In the genomic region with DNA sequence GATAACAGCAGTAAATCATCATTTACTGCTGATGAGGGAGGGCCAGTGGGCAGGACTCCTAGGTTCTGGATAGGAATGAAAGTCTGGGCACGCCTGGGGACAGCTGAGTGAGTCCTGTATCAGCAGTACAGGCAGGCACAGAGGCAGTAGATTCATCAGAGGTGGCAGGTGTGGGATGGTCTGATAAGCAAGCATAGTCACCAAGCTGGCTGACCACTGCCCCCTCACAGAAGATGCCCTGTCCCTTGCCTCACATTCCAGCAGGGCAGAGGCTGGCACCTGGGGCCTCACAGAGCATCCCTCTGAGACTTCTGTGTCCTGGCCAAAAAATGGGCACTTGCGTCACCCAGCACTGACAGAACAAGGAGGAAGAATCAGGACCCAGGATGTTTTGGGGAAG, we compare ENCODE assay signal across 18 cellular contexts. TPM values are rescaled to one million over a fixed set of nuclear protein-coding genes. Genes with fewer than 3 reads are reported as not detected.
DNase-seq lines count a peak whose midpoint lies in the region; ATAC-seq, FAIRE-seq and TF ChIP-seq lines count a peak whose summit lies in the region.
"Had no signal": no experiment of that assay in that cellular context is flagged by ENCODE, and none has a peak within 500 bp of the region (broad histone marks: within the 10 kb centered on the region; RNA-seq: fewer than 3 reads in every experiment).

No MANE protein-coding gene starts in this region.

- TF ChIP-seq CTCF in Panc1 (IDR thresholded peaks at IDR 0.05) (no peak), kidney (IDR thresholded peaks at IDR 0.05; ENCODE audit: borderline replicate concordance, extremely low read depth, insufficient read depth) (no peak), sigmoid colon (IDR thresholded peaks at IDR 0.05) (no peak)

- POLR2A ChIA-PET in Panc1 (lab: Charles Lee), result no interaction called here

- no peaks in the 10 kb centered on the region for H3K4me1 ChIP-seq in Panc1 (ENCODE audit: control insufficient read depth, insufficient read depth, low read length)
- H3K4me1 ChIP-seq in kidney (ENCODE audit: control insufficient read depth in 1 of 2, insufficient read depth in 1 of 2, low read depth in 1 of 2, low read length in 2 of 2), result no peaks in the 10 kb centered on the region
- H3K4me1 ChIP-seq in sigmoid colon, result no peaks in the 10 kb centered on the region
- no peaks in the 10 kb centered on the region for H3K4me1 ChIP-seq in aorta (ENCODE audit: control insufficient read depth in 1 of 2, insufficient read depth in 2 of 2, low read length in 2 of 2)
- H3K4me1 ChIP-seq: BE2C, HAP-1 had no signal

- no peaks in the 10 kb centered on the region for H3K36me3 ChIP-seq in Panc1 (ENCODE audit: control insufficient read depth, insufficient read depth, low read length)
- no peaks in the 10 kb centered on the region for H3K36me3 ChIP-seq in kidney (ENCODE audit: control insufficient read depth in 1 of 2, insufficient read depth in 2 of 2, low read length in 2 of 2)
- no peaks in the 10 kb centered on the region for H3K36me3 ChIP-seq in sigmoid colon
- H3K36me3 ChIP-seq in aorta (ENCODE audit: control insufficient read depth in 1 of 2, insufficient read depth in 2 of 2, low read length in 1 of 2), result no peaks in the 10 kb centered on the region
- H3K36me3 ChIP-seq: BE2C, HAP-1 had no signal

- DNase-seq in Panc1 (ENCODE audit: low read depth, low spot score) (no peak), kidney (peak; percentile 32), sigmoid colon (peak; percentile 50), aorta (no peak), GF-D8 (lab: John Stamatoyannopoulos, UW) (no peak), DMS 273 (lab: John Stamatoyannopoulos, UW; ENCODE audit: unreplicated experiment) (no peak)
- DNase-seq: BE2C; C1 segment of cervical spinal cord; CD4-positive, CD25-positive, alpha-beta regulatory T cell; CD8-positive, alpha-beta memory T cell; COR-L47 had no signal

- no peak for TF ChIP-seq POLR2A in sigmoid colon (IDR thresholded peaks at IDR 0.05)

- ATAC-seq in Panc1 (peak; percentile 38; the same call in 1 of the 2 replicates), aorta (ENCODE audit: low FRiP score) (peak; percentile 52)

- WGBS in sigmoid colon, 2 donors, result 74 to 76% methylated on average over 2 of the region's 2 CpGs
- 75 to 87% methylated on average over 2 of the region's 2 CpGs for WGBS in aorta, 2 donors

- no peaks in the 10 kb centered on the region for H3K27me3 ChIP-seq in Panc1 (ENCODE audit: control insufficient read depth, insufficient read depth, low read length)
- no peaks in the 10 kb centered on the region for H3K27me3 ChIP-seq in sigmoid colon
- no peaks in the 10 kb centered on the region for H3K27me3 ChIP-seq in aorta (ENCODE audit: control insufficient read depth in 1 of 2, insufficient read depth in 2 of 2, low read length in 1 of 2)
- H3K27me3 ChIP-seq: BE2C had no signal

- intact Hi-C loops in Panc1 (cut with micrococcal nuclease; ENCODE audit: unreplicated experiment) (loop anchor here (10.0 kb wide), 1 partner anchor 206 kb away; no protein-coding TSS in a partner anchor), kidney (cut with DNase I) (no loop called here), sigmoid colon (cut with DNase I) (no loop called here), aorta (cut with DNase I) (no loop called here)

- in situ Hi-C loops in Panc1 (cut with HindIII; ENCODE audit: low pct_unique_long_range_greater_than_20kb, low sequenced_read_pairs), result no loop called here

- H3K9ac ChIP-seq in kidney (ENCODE audit: low read length in 2 of 2), result no peak overlapping the region

- TF ChIP-seq EP300 in sigmoid colon (IDR thresholded peaks at IDR 0.05), result no peak

- H3K9me3 ChIP-seq in Panc1 (ENCODE audit: control insufficient read depth, insufficient read depth, low read depth, low read length), result no peaks in the 10 kb centered on the region
- no peaks in the 10 kb centered on the region for H3K9me3 ChIP-seq in kidney (ENCODE audit: control insufficient read depth in 1 of 2, low read length in 2 of 2)
- H3K9me3 ChIP-seq in sigmoid colon, result peaks cover 0 to 1% (median 0%) of the 10 kb centered on the region in 4 donors
- no peaks in the 10 kb centered on the region for H3K9me3 ChIP-seq in aorta (ENCODE audit: control insufficient read depth, low read length)
- H3K9me3 ChIP-seq: BE2C, HAP-1 had no signal

- CTCF ChIA-PET in Panc1 (lab: Charles Lee), result interaction anchor here (0.6 kb wide), 1 partner anchor 39 kb away, joined by 3 read pairs; no protein-coding TSS in a partner anchor

- FAIRE-seq in kidney (lab: Jason Lieb, UNC), result no peak
- FAIRE-seq: G401.6, GM12892, GM18507 had no signal

- BruUV-seq in Panc1 (replicated peaks; lab: Mats Ljungman, UMichigan), result no TSS peak

- H3K27ac ChIP-seq in Panc1 (ENCODE audit: low read length), result no peak overlapping the region
- no peak overlapping the region for H3K27ac ChIP-seq in kidney (ENCODE audit: low read depth in 2 of 2, low read length in 2 of 2)
- H3K27ac ChIP-seq in sigmoid colon, result no peak overlapping the region
- no peak overlapping the region for H3K27ac ChIP-seq in aorta (ENCODE audit: low read depth in 1 of 2, low read length in 2 of 2)

- no peak overlapping the region for H3K4me3 ChIP-seq in Panc1 (ENCODE audit: low read depth in 2 of 2, low read length in 2 of 2)
- no peak overlapping the region for H3K4me3 ChIP-seq in kidney (ENCODE audit: low read length in 2 of 2)
- H3K4me3 ChIP-seq in sigmoid colon, result no peak overlapping the region
- no peak overlapping the region for H3K4me3 ChIP-seq in aorta (ENCODE audit: low read length in 2 of 2)
- H3K4me3 ChIP-seq: HAP-1 had no signal

RNA-seq across cellular contexts. Expression of gene ACSM6, which starts 23.2 kb away (rescaled TPM):
- total RNA-seq in Panc1 (2021; ENCODE audit: unreplicated experiment), result not detected
- polyA plus RNA-seq in Panc1 (2012; ENCODE audit: insufficient read length), result not detected
- not detected for total RNA-seq in kidney
- polyA plus RNA-seq in kidney (ENCODE audit: insufficient read depth, low read depth, low replicate concordance), result 0.34 TPM
- under 1 TPM in 1 of 4 donors, not detected in 3; 0.55 TPM for total RNA-seq in sigmoid colon
- polyA plus RNA-seq in sigmoid colon, result not detected
- under 1 TPM in 1 of 2 donors, not detected in 1; 0.99 TPM for total RNA-seq in aorta
- not detected for polyA plus RNA-seq in aorta
- total RNA-seq: A172; CD4-positive, CD25-positive, alpha-beta regulatory T cell; CD8-positive, alpha-beta memory T cell; H4; HT-29 had no signal
- polyA plus RNA-seq: CD4-positive, CD25-positive, alpha-beta regulatory T cell; CD8-positive, alpha-beta memory T cell had no signal

Comparison
In these comparisons a context has a peak if more than half of its experiments do, and no peak if none do; other contexts are left out.
1. DNase-seq: peak in kidney (single experiment) and sigmoid colon (single experiment); none in Panc1 (single experiment), aorta (0 of 2), GF-D8 (single experiment) and DMS 273 (single experiment).